ENCODE assay signal across 8 cellular contexts in genomic region chr9:109320338-109320733, GRCh38.
DNase-seq lines count a peak whose midpoint lies in the region; ATAC-seq and TF ChIP-seq lines count a peak whose summit lies in the region.

No MANE protein-coding gene starts in this region.

- H3K4me3 ChIP-seq in GM12864 (ENCODE audit: low read depth, low read length): peak overlapping the region; percentile 34; the same call in 1 of the 2 replicates

- no peak for TF ChIP-seq CTCF in GM12864 (IDR thresholded peaks at IDR 0.05; ENCODE audit: low read depth, low read length, missing control alignments)

- TF ChIP-seq POLR2A in erythroblast (IDR thresholded peaks at IDR 0.05; ENCODE audit: low read length): no peak

- ATAC-seq in GM21390 (IDR thresholded peaks at IDR 0.05; ENCODE audit: unreplicated experiment) (peak; percentile 28), HG03457 (IDR thresholded peaks at IDR 0.05; ENCODE audit: unreplicated experiment) (peak; percentile 16)

- DNase-seq in GM12864 (ENCODE audit: low read depth) (no peak), erythroblast (lab: John Stamatoyannopoulos, UW) (peak; percentile 23 to 38), amygdala (lab: John Stamatoyannopoulos, UW) (no peak)
- DNase-seq in central memory CD4-positive, alpha-beta T cell: no peak
- no peak for DNase-seq in activated CD4-positive, alpha-beta T cell treated with anti-CD3 and anti-CD28 coated beads, Interleukin-2, amount 50 U/mL, for 48 hours
- no peak for DNase-seq in stimulated activated CD4-positive, alpha-beta T cell treated with anti-CD3 and anti-CD28 coated beads, Interleukin-1b, Interleukin-23, amount 100 ng/mL, for 48 hours

Comparison
In these comparisons a context has a peak if more than half of its experiments do, and no peak if none do; other contexts are left out.
1. DNase-seq: peak in erythroblast (2 of 2); none in GM12864 (single experiment), central memory CD4-positive, alpha-beta T cell (single experiment), amygdala (0 of 56), activated CD4-positive, alpha-beta T cell treated with anti-CD3 and anti-CD28 coated beads, Interleukin-2, amount 50 U/mL, for 48 hours (0 of 2) and stimulated activated CD4-positive, alpha-beta T cell treated with anti-CD3 and anti-CD28 coated beads, Interleukin-1b, Interleukin-23, amount 100 ng/mL, for 48 hours (single experiment).